In genomic region chr10:72796042-72796441, GRCh38 we compare ENCODE assay signal across 18 cellular contexts.
DNase-seq lines count a peak whose midpoint lies in the region; ATAC-seq, FAIRE-seq and TF ChIP-seq lines count a peak whose summit lies in the region.
"Had no signal": no experiment of that assay in that cellular context is flagged by ENCODE, and none has a peak within 500 bp of the region (broad histone marks: within the 10 kb centered on the region; RNA-seq: fewer than 3 reads in every experiment).

No MANE protein-coding gene starts in this region.

- TF ChIP-seq POLR2A in NB4 (IDR thresholded peaks at IDR 0.05; ENCODE audit: extremely low read depth, insufficient read length), result no peak

- H4K20me1 ChIP-seq in GM23338 (replicated peaks; ENCODE audit: insufficient read depth), result 0 out of 2 replicates have a peak, but pooled peaks cover 6% of the 10 kb centered on the region

- H3K36me3 ChIP-seq in GM23338 (ENCODE audit: insufficient read depth) (no peaks in the 10 kb centered on the region), bronchial epithelial cell (ENCODE audit: control insufficient read depth, insufficient read depth, low read length) (no peaks in the 10 kb centered on the region), neutrophil (no peaks in the 10 kb centered on the region)

- no peaks in the 10 kb centered on the region for H3K27me3 Mint-ChIP-seq in GM23338 (ENCODE audit: insufficient read depth, low read depth, poor library complexity)
- H3K27me3 Mint-ChIP-seq: activated naive CD8-positive, alpha-beta T cell treated with anti-CD3 and anti-CD28 coated beads for 36 hours; T-helper 17 cell had no signal

- H3K4me2 ChIP-seq in GM23338, result no peak overlapping the region

- DNase-seq in GM23338 (ENCODE audit: low spot score) (no peak), NB4 (ENCODE audit: low read depth) (peak; percentile 45), bronchial epithelial cell (ENCODE audit: low read depth) (peak; percentile 7), NCI-H82 (lab: John Stamatoyannopoulos, UW) (no peak), cerebellar nuclear complex (lab: John Stamatoyannopoulos, UW) (no peak)
- DNase-seq: activated CD4-positive, CD25-positive, alpha-beta regulatory T cell; activated CD8-positive, alpha-beta memory T cell treated with anti-CD3 and anti-CD28 coated beads for 24 hours; activated naive CD8-positive, alpha-beta T cell treated with anti-CD3 and anti-CD28 coated beads for 36 hours; activated T-cell treated with anti-CD3 and anti-CD28 coated beads, Interleukin-2, amount 50 U/mL, for 72 hours; DND-41; immature natural killer cell; NCI-H187; NCI-H774; T-helper 17 cell; testis had no signal

- FAIRE-seq in bronchial epithelial cell (lab: Jason Lieb, UNC), result no peak

- peaks cover 54% of the 10 kb centered on the region for H3K79me2 ChIP-seq in GM23338 (replicated peaks; ENCODE audit: insufficient read depth)

- H3K4me3 Mint-ChIP-seq in GM23338, result no peak overlapping the region
- H3K4me3 Mint-ChIP-seq: activated naive CD8-positive, alpha-beta T cell treated with anti-CD3 and anti-CD28 coated beads for 36 hours; activated T-cell treated with anti-CD3 and anti-CD28 coated beads, Interleukin-2, amount 50 U/mL, for 72 hours; immature natural killer cell; T-helper 17 cell had no signal

- TF ChIP-seq CTCF in GM23338 (conservative IDR thresholded peaks at IDR 0.05; ENCODE audit: low read depth in 2 of 2), result no peak
- TF ChIP-seq CTCF in NB4 (IDR thresholded peaks at IDR 0.05; ENCODE audit: low read depth, low read length), result no peak
- no peak for TF ChIP-seq CTCF in bronchial epithelial cell (IDR thresholded peaks at IDR 0.05; ENCODE audit: insufficient read depth, low read length, severe bottlenecking)
- TF ChIP-seq CTCF in neutrophil (IDR thresholded peaks at IDR 0.05), result no peak

- H2AFZ ChIP-seq in GM23338, result no peak overlapping the region

- no peaks in the 10 kb centered on the region for H3K9me3 Mint-ChIP-seq in GM23338
- H3K9me3 Mint-ChIP-seq: activated naive CD8-positive, alpha-beta T cell treated with anti-CD3 and anti-CD28 coated beads for 36 hours; activated T-cell treated with anti-CD3 and anti-CD28 coated beads, Interleukin-2, amount 50 U/mL, for 72 hours; immature natural killer cell had no signal

- H3K27me3 ChIP-seq in GM23338 (ENCODE audit: insufficient read depth) (no peaks in the 10 kb centered on the region), bronchial epithelial cell (ENCODE audit: control insufficient read depth, insufficient read depth, low read length) (no peaks in the 10 kb centered on the region), neutrophil (no peaks in the 10 kb centered on the region)
- H3K27me3 ChIP-seq: testis had no signal

- H3K4me1 ChIP-seq in GM23338 (ENCODE audit: insufficient read depth) (peaks cover 44% of the 10 kb centered on the region), neutrophil (ENCODE audit: control insufficient read depth in 1 of 2, insufficient read depth in 1 of 2, low read depth in 1 of 2, low read length in 1 of 2) (peaks cover 26 to 27% of the 10 kb centered on the region in 2 experiments)
- H3K4me1 ChIP-seq: testis had no signal

- H3K27ac ChIP-seq in GM23338 (ENCODE audit: low read depth) (no peak overlapping the region), neutrophil (peak overlapping the region; percentile 4)
- H3K27ac ChIP-seq: testis had no signal

- H3F3A ChIP-seq in GM23338 (replicated peaks; ENCODE audit: low read depth), result no peaks in the 10 kb centered on the region

- no peaks in the 10 kb centered on the region for H3K9me2 ChIP-seq in GM23338 (ENCODE audit: insufficient read depth)

- peak overlapping the region; percentile 5; the same call in 1 of the 2 replicates for H3K27ac Mint-ChIP-seq in GM23338
- H3K27ac Mint-ChIP-seq: activated naive CD8-positive, alpha-beta T cell treated with anti-CD3 and anti-CD28 coated beads for 36 hours; activated T-cell treated with anti-CD3 and anti-CD28 coated beads, Interleukin-2, amount 50 U/mL, for 72 hours; immature natural killer cell had no signal

- no peak for ATAC-seq in GM23338
- ATAC-seq in HG03460 (IDR thresholded peaks at IDR 0.05; ENCODE audit: unreplicated experiment), result no peak
- ATAC-seq: activated T-cell treated with anti-CD3 and anti-CD28 coated beads, Interleukin-2, amount 50 U/mL, for 72 hours; esophagus mucosa; T-helper 17 cell had no signal

- H3K36me3 Mint-ChIP-seq in GM23338 (ENCODE audit: low read depth), result no peaks in the 10 kb centered on the region
- H3K36me3 Mint-ChIP-seq: immature natural killer cell had no signal

- no peak overlapping the region for H3K4me3 ChIP-seq in GM23338
- H3K4me3 ChIP-seq in NB4 (ENCODE audit: low read depth, low read length), result no peak overlapping the region
- no peak overlapping the region for H3K4me3 ChIP-seq in bronchial epithelial cell (ENCODE audit: low read depth, low read length)
- no peak overlapping the region for H3K4me3 ChIP-seq in neutrophil (ENCODE audit: low read depth in 1 of 2, low read length in 1 of 2)
- H3K4me3 ChIP-seq: testis had no signal

- no peaks in the 10 kb centered on the region for H3K9me3 ChIP-seq in neutrophil
- H3K9me3 ChIP-seq: testis had no signal

- peaks cover 45% of the 10 kb centered on the region for H3K4me1 Mint-ChIP-seq in GM23338
- H3K4me1 Mint-ChIP-seq: immature natural killer cell had no signal

TF ChIP-seq in GM23338, 12 proteins besides CTCF, POLR2A, EP300 and RAD21 (continues in another document):
- no peak for TF ChIP-seq ZNF462 (CRISPR knock-in tag; IDR thresholded peaks at IDR 0.05)
- no peak for TF ChIP-seq EZH2phosphoT487 (IDR thresholded peaks at IDR 0.05; ENCODE audit: unreplicated experiment)

Comparison
In these comparisons a context has a peak if more than half of its experiments do, and no peak if none do; other contexts are left out.
1. DNase-seq: peak in NB4 (single experiment) and bronchial epithelial cell (single experiment); none in GM23338 (single experiment), NCI-H82 (single experiment) and cerebellar nuclear complex (0 of 2).